21 cellular contexts compared by ENCODE assay signal in the genomic region with DNA sequence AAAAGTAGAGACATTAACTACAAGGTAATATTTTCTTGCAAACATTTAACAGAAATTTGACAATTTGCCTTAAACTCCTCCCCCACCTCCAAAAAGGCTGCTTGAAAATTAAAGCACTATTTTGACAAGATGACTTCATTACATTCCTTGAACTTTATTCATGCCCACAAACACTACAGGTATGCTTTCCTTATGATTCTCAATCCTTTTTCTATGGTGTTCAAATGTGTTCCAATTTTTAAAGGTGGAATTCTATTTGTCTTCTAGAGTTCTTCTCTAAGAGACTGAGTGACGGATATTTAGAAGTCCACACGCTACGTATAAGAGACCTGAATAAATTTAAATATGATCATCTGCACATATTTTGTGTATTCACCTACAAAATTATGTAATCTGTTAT.
DNase-seq lines count a peak whose midpoint lies in the region; ATAC-seq, FAIRE-seq and TF ChIP-seq lines count a peak whose summit lies in the region.
"Had no signal": no experiment of that assay in that cellular context is flagged by ENCODE, and none has a peak within 500 bp of the region (broad histone marks: within the 10 kb centered on the region; RNA-seq: fewer than 3 reads in every experiment).

No MANE protein-coding gene starts in this region.

- intact Hi-C loops in activated CD8-positive, alpha-beta T cell treated with anti-CD3 and anti-CD28 coated beads for 36 hours (cut with micrococcal nuclease): no loop called here
- intact Hi-C loops in transverse colon (cut with DNase I; ENCODE audit: low total_unique reads): no loop called here

- H3K27ac ChIP-seq in transverse colon: no peak overlapping the region
- H3K27ac ChIP-seq: heart left ventricle, prostate gland had no signal

- WGBS in transverse colon (ENCODE audit: low coverage in 1 of 2), 2 donors: 92 to 98% methylated on average over 3 of the region's 3 CpGs

- ATAC-seq in GM21390 (IDR thresholded peaks at IDR 0.05; ENCODE audit: unreplicated experiment): no peak
- no peak for ATAC-seq in activated CD8-positive, alpha-beta T cell treated with anti-CD3 and anti-CD28 coated beads for 36 hours
- ATAC-seq: esophagus mucosa, heart left ventricle, natural killer cell had no signal

- TF ChIP-seq CTCF in fibroblast of pulmonary artery (IDR thresholded peaks at IDR 0.05; ENCODE audit: low read length, missing control alignments) (no peak), transverse colon (IDR thresholded peaks at IDR 0.05) (no peak)
- no peak for TF ChIP-seq CTCF in activated CD8-positive, alpha-beta T cell treated with anti-CD3 and anti-CD28 coated beads for 36 hours (IDR thresholded peaks at IDR 0.05)

- peaks cover 0 to 4% of the 10 kb centered on the region in 2 donors for H3K9me3 ChIP-seq in transverse colon
- H3K9me3 ChIP-seq: Caco-2, prostate gland had no signal

- no peak overlapping the region for H3K4me3 ChIP-seq in fibroblast of pulmonary artery (replicated peaks; ENCODE audit: low read depth, low read length)
- no peak overlapping the region for H3K4me3 ChIP-seq in transverse colon
- H3K4me3 ChIP-seq: heart left ventricle, prostate gland had no signal

- no peak overlapping the region for H3K4me3 Mint-ChIP-seq in activated CD8-positive, alpha-beta T cell treated with anti-CD3 and anti-CD28 coated beads for 36 hours
- H3K4me3 Mint-ChIP-seq: activated CD4-positive, alpha-beta memory T cell treated with anti-CD3 and anti-CD28 coated beads for 36 hours; activated naive CD4-positive, alpha-beta T cell treated with anti-CD3 and anti-CD28 coated beads, Interleukin-2, amount 10 ng/mL, durations not matched to agents 7 days and 5 days; activated T-cell treated with anti-CD3 and anti-CD28 coated beads, Interleukin-2, amount 50 U/mL, for 24 hours; B cell; brain; memory B cell; natural killer cell had no signal

- no peaks in the 10 kb centered on the region for H3K27me3 ChIP-seq in transverse colon
- H3K27me3 ChIP-seq: heart left ventricle had no signal

- TF ChIP-seq POLR2A in GM12892 (IDR thresholded peaks at IDR 0.05; ENCODE audit: low read depth, low read length) (no peak), transverse colon (IDR thresholded peaks at IDR 0.05) (no peak)

- H3K36me3 ChIP-seq in transverse colon: no peaks in the 10 kb centered on the region
- H3K36me3 ChIP-seq: heart left ventricle, prostate gland had no signal

- H3K36me3 Mint-ChIP-seq in activated CD8-positive, alpha-beta T cell treated with anti-CD3 and anti-CD28 coated beads for 36 hours (ENCODE audit: low read depth): peaks cover 7% of the 10 kb centered on the region
- H3K36me3 Mint-ChIP-seq: natural killer cell had no signal

- POLR2A ChIA-PET in activated CD8-positive, alpha-beta T cell treated with anti-CD3 and anti-CD28 coated beads for 36 hours (lab: Charles Lee): no interaction called here

- peaks cover 0 to 3% (median 0%) of the 10 kb centered on the region in 4 donors for H3K4me1 ChIP-seq in transverse colon
- H3K4me1 ChIP-seq: Caco-2, prostate gland had no signal

- DNase-seq in GM12892 (ENCODE audit: insufficient read length) (no peak), RCC 7860 (ENCODE audit: low spot score) (peak; percentile 32), fibroblast of pulmonary artery (ENCODE audit: low read depth) (peak; percentile 13), renal cortical epithelial cell (ENCODE audit: low read depth) (peak; percentile 63), transverse colon (no peak), DMS79 (lab: John Stamatoyannopoulos, UW) (no peak)
- DNase-seq in activated CD8-positive, alpha-beta T cell treated with anti-CD3 and anti-CD28 coated beads for 36 hours: no peak
- DNase-seq: activated CD4-positive, alpha-beta memory T cell treated with anti-CD3 and anti-CD28 coated beads for 36 hours; activated naive CD4-positive, alpha-beta T cell treated with anti-CD3 and anti-CD28 coated beads, Interleukin-2, amount 10 ng/mL, durations not matched to agents 7 days and 5 days; activated T-cell treated with anti-CD3 and anti-CD28 coated beads, Interleukin-2, amount 50 U/mL, for 24 hours; Caco-2; heart left ventricle; natural killer cell; NCI-H1436 treated with DMSO at 0.1 percent for 48 hours; stimulated activated CD8-positive, alpha-beta memory T cell treated with anti-CD3 and anti-CD28 coated beads, Interleukin-4, amount 100 ng/mL, for 48 hours had no signal

- no peaks in the 10 kb centered on the region for H3K27me3 Mint-ChIP-seq in activated CD8-positive, alpha-beta T cell treated with anti-CD3 and anti-CD28 coated beads for 36 hours
- H3K27me3 Mint-ChIP-seq: activated CD4-positive, alpha-beta memory T cell treated with anti-CD3 and anti-CD28 coated beads for 36 hours; activated naive CD4-positive, alpha-beta T cell treated with anti-CD3 and anti-CD28 coated beads, Interleukin-2, amount 10 ng/mL, durations not matched to agents 7 days and 5 days; activated T-cell treated with anti-CD3 and anti-CD28 coated beads, Interleukin-2, amount 50 U/mL, for 24 hours; B cell; memory B cell had no signal

- CTCF ChIA-PET in activated CD8-positive, alpha-beta T cell treated with anti-CD3 and anti-CD28 coated beads for 36 hours (lab: Charles Lee): interaction anchor here (1.0 kb wide), 1 partner anchor 79 kb away, joined by 3 read pairs; no protein-coding TSS in a partner anchor

- H3K27ac Mint-ChIP-seq in activated CD8-positive, alpha-beta T cell treated with anti-CD3 and anti-CD28 coated beads for 36 hours: no peak overlapping the region
- H3K27ac Mint-ChIP-seq: activated CD4-positive, alpha-beta memory T cell treated with anti-CD3 and anti-CD28 coated beads for 36 hours; activated naive CD4-positive, alpha-beta T cell treated with anti-CD3 and anti-CD28 coated beads, Interleukin-2, amount 10 ng/mL, durations not matched to agents 7 days and 5 days; activated T-cell treated with anti-CD3 and anti-CD28 coated beads, Interleukin-2, amount 50 U/mL, for 24 hours; B cell; memory B cell; natural killer cell had no signal

- TF ChIP-seq EP300 in transverse colon (IDR thresholded peaks at IDR 0.05; ENCODE audit: low read depth): no peak

- in situ Hi-C loops in transverse colon (cut with MboI; ENCODE audit: low pct_ligation_motif_present in 1 of 4, low pct_unique_long_range_greater_than_20kb in 1 of 4, low sequenced_read_pairs in 3 of 4): no loop called here

- FAIRE-seq in GM12892 (lab: Jason Lieb, UNC) (peak; percentile 9), RCC 7860 (lab: Jason Lieb, UNC) (peak; percentile 39)

- peaks cover 4% of the 10 kb centered on the region for H3K9me3 Mint-ChIP-seq in activated CD8-positive, alpha-beta T cell treated with anti-CD3 and anti-CD28 coated beads for 36 hours
- H3K9me3 Mint-ChIP-seq: activated T-cell treated with anti-CD3 and anti-CD28 coated beads, Interleukin-2, amount 50 U/mL, for 24 hours; natural killer cell had no signal

- H3K4me1 Mint-ChIP-seq in activated CD8-positive, alpha-beta T cell treated with anti-CD3 and anti-CD28 coated beads for 36 hours (ENCODE audit: low read depth): peaks cover 3% of the 10 kb centered on the region
- H3K4me1 Mint-ChIP-seq: activated naive CD4-positive, alpha-beta T cell treated with anti-CD3 and anti-CD28 coated beads, Interleukin-2, amount 10 ng/mL, durations not matched to agents 7 days and 5 days had no signal

Comparison
In these comparisons a context has a peak if more than half of its experiments do, and no peak if none do; other contexts are left out.
1. DNase-seq: peak in RCC 7860 (single experiment), fibroblast of pulmonary artery (single experiment) and renal cortical epithelial cell (single experiment); none in GM12892 (single experiment), activated CD8-positive, alpha-beta T cell treated with anti-CD3 and anti-CD28 coated beads for 36 hours (single experiment), transverse colon (single experiment) and DMS79 (single experiment).